In genomic region chr2:106189325-106189724, GRCh38 we compare ENCODE assay signal across 12 cellular contexts. TPM values are rescaled to one million over a fixed set of nuclear protein-coding genes. Genes with fewer than 3 reads are reported as not detected.
DNase-seq lines count a peak whose midpoint lies in the region; ATAC-seq, FAIRE-seq and TF ChIP-seq lines count a peak whose summit lies in the region.
"Had no signal": no experiment of that assay in that cellular context is flagged by ENCODE, and none has a peak within 500 bp of the region (broad histone marks: within the 10 kb centered on the region; RNA-seq: fewer than 3 reads in every experiment).

No MANE protein-coding gene starts in this region.

- H3K9me3 ChIP-seq in GM12878 (replicated peaks; ENCODE audit: control insufficient read depth, insufficient read depth, low read length) (no peaks in the 10 kb centered on the region), Peyer's patch (no peaks in the 10 kb centered on the region)
- H3K9me3 ChIP-seq: sigmoid colon had no signal

- H3K4me3 Mint-ChIP-seq in activated T-cell treated with anti-CD3 and anti-CD28 coated beads, Interleukin-2, amount 50 U/mL, for 72 hours = peak overlapping the region; percentile 26 to 39
- no peak overlapping the region for H3K4me3 Mint-ChIP-seq in stimulated activated memory B cell treated with anti-CD40 and anti-IgM and Interleukin-4, amounts not matched to agents 10 μg/mL and 1 μg/mL and 100 μg/mL, for 72 hours

- peaks cover 3 to 10% of the 10 kb centered on the region in 2 donors for H3K36me3 Mint-ChIP-seq in activated T-cell treated with anti-CD3 and anti-CD28 coated beads, Interleukin-2, amount 50 U/mL, for 72 hours (ENCODE audit: insufficient read depth in 2 of 2)
- H3K36me3 Mint-ChIP-seq in stimulated activated memory B cell treated with anti-CD40 and anti-IgM and Interleukin-4, amounts not matched to agents 10 μg/mL and 1 μg/mL and 100 μg/mL, for 72 hours = peaks cover 38% of the 10 kb centered on the region

- 81% methylated on average over 6 of the region's 6 CpGs for WGBS in GM12878 (ENCODE audit: insufficient coverage, insufficient replicate concordance, low lambda C conversion rate, missing lambda C conversion rate)

- no peaks in the 10 kb centered on the region for H3K9me3 Mint-ChIP-seq in activated T-cell treated with anti-CD3 and anti-CD28 coated beads, Interleukin-2, amount 50 U/mL, for 72 hours
- no peaks in the 10 kb centered on the region for H3K9me3 Mint-ChIP-seq in stimulated activated memory B cell treated with anti-CD40 and anti-IgM and Interleukin-4, amounts not matched to agents 10 μg/mL and 1 μg/mL and 100 μg/mL, for 72 hours

- in situ Hi-C loops in GM12878 (cut with MboI) = loop anchor here (10.0 kb wide), 1 partner anchor 845 kb away; no protein-coding TSS in a partner anchor

- no peaks in the 10 kb centered on the region for H3K36me3 ChIP-seq in GM12878 (ENCODE audit: control insufficient read depth in 2 of 2, insufficient read depth in 2 of 2, low read length in 1 of 2)
- H3K36me3 ChIP-seq in Peyer's patch = no peaks in the 10 kb centered on the region
- H3K36me3 ChIP-seq: cardiac muscle cell, sigmoid colon had no signal

- intact Hi-C loops in GM12878 (cut with micrococcal nuclease; ENCODE audit: unreplicated experiment) = no loop called here

- peak overlapping the region; percentile 65 for H3K9ac ChIP-seq in GM12878 (ENCODE audit: control insufficient read depth, insufficient read depth, low read length)

- peak overlapping the region; percentile 72 for H3K27ac ChIP-seq in GM12878 (ENCODE audit: control insufficient read depth, insufficient read depth)
- H3K27ac ChIP-seq in Peyer's patch = no peak overlapping the region
- H3K27ac ChIP-seq: cardiac muscle cell, sigmoid colon had no signal

- peak overlapping the region; percentile 41; the same call in 1 of the 2 replicates for H3K4me3 ChIP-seq in GM12878
- no peak overlapping the region for H3K4me3 ChIP-seq in Peyer's patch
- H3K4me3 ChIP-seq: cardiac muscle cell, sigmoid colon had no signal

- ATAC-seq in activated T-cell treated with anti-CD3 and anti-CD28 coated beads, Interleukin-2, amount 50 U/mL, for 72 hours (replicated peaks in 1 of 2) = no peak
- peak; percentile 31 for ATAC-seq in GM12878
- no peak for ATAC-seq in stimulated activated memory B cell treated with anti-CD40 and anti-IgM and Interleukin-4, amounts not matched to agents 10 μg/mL and 1 μg/mL and 100 μg/mL, for 72 hours
- ATAC-seq in HG03432 (IDR thresholded peaks at IDR 0.05; ENCODE audit: unreplicated experiment) = no peak

- no peaks in the 10 kb centered on the region for H3K27me3 ChIP-seq in GM12878 (replicated peaks in 1 of 2; ENCODE audit: control insufficient read depth in 2 of 2, insufficient read depth in 2 of 2, low read length in 1 of 2)
- no peaks in the 10 kb centered on the region for H3K27me3 ChIP-seq in Peyer's patch
- H3K27me3 ChIP-seq: cardiac muscle cell, sigmoid colon had no signal

- peaks cover 59% of the 10 kb centered on the region for H3K79me2 ChIP-seq in GM12878 (ENCODE audit: control insufficient read depth, insufficient read depth, low read length)

- no peak for TF ChIP-seq RAD21 in GM12878 (IDR thresholded peaks at IDR 0.05; ENCODE audit: insufficient read depth, low read depth, low read length)

- no peak for TF ChIP-seq EP300 in GM12878 (IDR thresholded peaks at IDR 0.05; ENCODE audit: borderline replicate concordance in 1 of 2, control insufficient read depth in 1 of 2, low read depth in 2 of 2, low read length in 2 of 2)

- TF ChIP-seq POLR2A in GM12878 (IDR thresholded peaks at IDR 0.05; ENCODE audit: low read depth, low read length) (0 out of 2 replicates have a peak, but pooled peaks have one; percentile 34), H54 (IDR thresholded peaks at IDR 0.05; ENCODE audit: low read depth, low read length) (no peak), Peyer's patch (IDR thresholded peaks at IDR 0.05) (no peak)

- SMC1A ChIA-PET in GM12878 (lab: Charles Lee; ENCODE audit: uncharacterized antibody, unreplicated experiment) = no interaction called here

- BruUV-seq in GM12878 (replicated peaks; lab: Mats Ljungman, UMichigan) = no TSS peak

- RAD21 ChIA-PET in GM12878 (lab: Charles Lee; ENCODE audit: unreplicated experiment) = no interaction called here

- H2AFZ ChIP-seq in GM12878 (ENCODE audit: control insufficient read depth, low read depth, low read length) = peak overlapping the region; percentile 65

- peaks cover 78% of the 10 kb centered on the region for H3K4me1 Mint-ChIP-seq in activated T-cell treated with anti-CD3 and anti-CD28 coated beads, Interleukin-2, amount 50 U/mL, for 72 hours (ENCODE audit: low read depth)
- peaks cover 62% of the 10 kb centered on the region for H3K4me1 Mint-ChIP-seq in stimulated activated memory B cell treated with anti-CD40 and anti-IgM and Interleukin-4, amounts not matched to agents 10 μg/mL and 1 μg/mL and 100 μg/mL, for 72 hours

- no peaks in the 10 kb centered on the region for H4K20me1 ChIP-seq in GM12878 (ENCODE audit: control insufficient read depth, insufficient read depth)

- peak overlapping the region; percentile 79 for H3K4me2 ChIP-seq in GM12878 (ENCODE audit: control insufficient read depth, insufficient read depth)

- peak overlapping the region; percentile 13 for H3K27ac Mint-ChIP-seq in activated T-cell treated with anti-CD3 and anti-CD28 coated beads, Interleukin-2, amount 50 U/mL, for 72 hours
- peak overlapping the region; percentile 68 for H3K27ac Mint-ChIP-seq in stimulated activated memory B cell treated with anti-CD40 and anti-IgM and Interleukin-4, amounts not matched to agents 10 μg/mL and 1 μg/mL and 100 μg/mL, for 72 hours

- no peak for FAIRE-seq in GM12878 (lab: Jason Lieb, UNC)
- FAIRE-seq in H54 (lab: Jason Lieb, UNC) = no peak

- H3K4me1 ChIP-seq in GM12878 (ENCODE audit: control insufficient read depth, insufficient read depth, low read length) (peaks cover 18% of the 10 kb centered on the region), Peyer's patch (peaks cover 0 to 15% (median 2%) of the 10 kb centered on the region in 4 donors)

- H3K27me3 Mint-ChIP-seq in activated T-cell treated with anti-CD3 and anti-CD28 coated beads, Interleukin-2, amount 50 U/mL, for 72 hours (ENCODE audit: low read depth) = no peaks in the 10 kb centered on the region
- no peaks in the 10 kb centered on the region for H3K27me3 Mint-ChIP-seq in stimulated activated memory B cell treated with anti-CD40 and anti-IgM and Interleukin-4, amounts not matched to agents 10 μg/mL and 1 μg/mL and 100 μg/mL, for 72 hours

- no peak for DNase-seq in activated T-cell treated with anti-CD3 and anti-CD28 coated beads, Interleukin-2, amount 50 U/mL, for 72 hours
- DNase-seq in activated T-cell treated with anti-CD3 and anti-CD28 coated beads for 4 hours = no peak
- DNase-seq in Kasumi-1 (lab: John Stamatoyannopoulos, UW) = peak; percentile 38 to 52
- no peak for DNase-seq in GM12878 (ENCODE audit: low read depth, low spot score)
- DNase-seq in H54 (ENCODE audit: insufficient read length, low spot score) = no peak
- no peak for DNase-seq in Peyer's patch
- DNase-seq: activated CD4-positive, CD25-positive, alpha-beta regulatory T cell; GOT3; sigmoid colon had no signal

- POLR2A ChIA-PET in GM12878 (lab: Charles Lee) = interaction anchor here (0.6 kb wide), 1 partner anchor 48 kb away, joined by 3 read pairs; no protein-coding TSS in a partner anchor

- TF ChIP-seq CTCF in GM12878 (IDR thresholded peaks at IDR 0.05 in 2 of 3, conservative IDR thresholded peaks at IDR 0.05 in 1 of 3; ENCODE audit: control insufficient read depth in 2 of 3, extremely low read depth in 1 of 3, insufficient read depth in 1 of 3, low read depth in 3 of 3, low read length in 3 of 3) = no peak
- TF ChIP-seq CTCF in Peyer's patch (IDR thresholded peaks at IDR 0.05) = no peak

- CTCF ChIA-PET in GM12878 (lab: Yijun Ruan, JAX) = no interaction called here

TF ChIP-seq in GM12878, 131 proteins besides CTCF, POLR2A, EP300 and RAD21 (continues in another document):
- peak; percentile 78; the same call in 1 of the 2 replicates for TF ChIP-seq SPI1 (IDR thresholded peaks at IDR 0.05; ENCODE audit: borderline replicate concordance, insufficient read depth, low read depth, low read length)
- no peak for TF ChIP-seq DPF2 (IDR thresholded peaks at IDR 0.05)
- TF ChIP-seq SRF (IDR thresholded peaks at IDR 0.05; ENCODE audit: low read depth in 2 of 2, low read length in 2 of 2) = 0 out of 4 replicates have a peak, but pooled peaks of 1 of the 2 experiments have one; percentile 48
- TF ChIP-seq IKZF2 (IDR thresholded peaks at IDR 0.05) = peak in 1 of 2 experiments; percentile 7; a peak in 1 of 4 replicates

RNA-seq across cellular contexts. Expression of gene UXS1, which starts 4.8 kb away (rescaled TPM):
- 10 to 100 TPM; 33.9 to 39.9 TPM for total RNA-seq in activated T-cell treated with anti-CD3 and anti-CD28 coated beads, Interleukin-2, amount 50 U/mL, for 72 hours
- total RNA-seq in GM12878 (2013; cell fraction: nucleolus; rRNA removed) = 59.8 and 62.8 TPM in 2 replicates
- total RNA-seq in GM12878 (2014; rRNA removed) = 14.6 and 18.0 TPM in 2 replicates
- 13.2 and 13.6 TPM in 2 replicates for total RNA-seq in GM12878 (2014; rRNA removed; fragmentation: Illumina TruSeq; extraction: Trizol)
- total RNA-seq in GM12878 (2021) = 22.9 and 25.4 TPM in 2 replicates
- polyA plus RNA-seq in GM12878 (2011; ENCODE audit: low read depth) = 10.8 TPM
- polyA plus RNA-seq in GM12878 (2011; rRNA removed) = 18.4 and 24.0 TPM in 2 replicates
- 17.3 and 24.1 TPM in 2 replicates for polyA plus RNA-seq in GM12878 (2011; cell fraction: cytosol; rRNA removed)
- polyA plus RNA-seq in GM12878 (2011; cell fraction: nucleus; rRNA removed) = 32.5 and 36.5 TPM in 2 replicates
- 15.7 and 17.2 TPM in 2 replicates for polyA plus RNA-seq in GM12878 (2012)
- 25.4 and 33.4 TPM in 2 replicates for polyA plus RNA-seq in GM12878 (2014; fragmentation: Illumina TruSeq; extraction: Trizol)
- 10 to 100 TPM in 1 of 2 experiments, 1 to 10 TPM in 1; 6.0 to 10.5 TPM for polyA plus RNA-seq in GM12878 (2014; fragmentation: Nextera tagmentation; extraction: Ambion mirVana)
- polyA plus RNA-seq in GM12878 (2014; rRNA removed) = 21.2 and 25.2 TPM in 2 replicates
- polyA plus RNA-seq in GM12878 (2016; fragmentation: Nextera tagmentation; extraction: Ambion mirVana) = 10 to 100 TPM; 24.0 to 24.9 TPM
- 35.3 and 52.3 TPM in 2 replicates for polyA minus RNA-seq in GM12878 (2011; rRNA and poly(A)+ RNA removed)
- polyA minus RNA-seq in GM12878 (2011; cell fraction: cytosol; rRNA and poly(A)+ RNA removed) = 10.4 and 13.9 TPM in 2 replicates
- 27.9 and 39.3 TPM in 2 replicates for polyA minus RNA-seq in GM12878 (2011; cell fraction: nucleus; rRNA and poly(A)+ RNA removed)
- total RNA-seq in Peyer's patch = 10 to 100 TPM; 20.4 to 44.6 (median 32.1) TPM

Comparison
In these comparisons a context has a peak if more than half of its experiments do, and no peak if none do; other contexts are left out.
1. DNase-seq: peak in Kasumi-1 (2 of 2); none in activated T-cell treated with anti-CD3 and anti-CD28 coated beads, Interleukin-2, amount 50 U/mL, for 72 hours (0 of 2), activated T-cell treated with anti-CD3 and anti-CD28 coated beads for 4 hours (single experiment), GM12878 (single experiment), H54 (single experiment) and Peyer's patch (0 of 3).